12 cellular contexts compared by ENCODE assay signal in the genomic region with DNA sequence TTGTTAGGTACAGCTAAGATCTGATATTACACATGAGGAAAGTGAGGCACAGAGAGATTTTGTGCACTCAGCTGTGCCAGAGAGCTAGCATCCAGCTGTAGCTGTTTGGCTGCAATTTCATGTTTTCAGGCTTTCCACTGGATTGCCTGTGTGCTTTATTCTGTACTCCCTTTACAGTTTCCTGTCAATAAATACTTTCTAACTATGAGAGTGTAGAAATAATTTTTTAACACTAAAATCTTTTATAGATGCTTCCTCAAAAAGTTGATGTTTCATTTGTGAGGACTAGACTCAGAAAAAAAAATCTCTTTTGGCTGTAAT. TPM values are rescaled to one million over a fixed set of nuclear protein-coding genes. Genes with fewer than 3 reads are reported as not detected.
A peak's percentile ranks its signal among the peaks of the same experiment; 100 is the strongest.
DNase-seq lines count a peak whose midpoint lies in the region; ATAC-seq, FAIRE-seq and TF ChIP-seq lines count a peak whose summit lies in the region.
"Had no signal": no experiment of that assay in that cellular context is flagged by ENCODE, and none has a peak within 500 bp of the region (broad histone marks: within the 10 kb centered on the region; RNA-seq: fewer than 3 reads in every experiment).

No MANE protein-coding gene starts in this region.

- peaks cover 3% of the 10 kb centered on the region for H3K27me3 Mint-ChIP-seq in brain
- H3K27me3 Mint-ChIP-seq: activated CD4-positive, alpha-beta memory T cell treated with anti-CD3 and anti-CD28 coated beads, Interleukin-2, amount 10 ng/mL, durations not matched to agents 7 days and 5 days had no signal

- H3K4me1 ChIP-seq in Karpas-422 (ENCODE audit: low read length): peaks cover 58% of the 10 kb centered on the region

- H3K79me2 ChIP-seq in Karpas-422 (ENCODE audit: low read length): peaks cover 86% of the 10 kb centered on the region

- H3K27ac ChIP-seq in Karpas-422 (ENCODE audit: low read length): peak overlapping the region; percentile 85
- H3K27ac ChIP-seq: coronary artery, SJSA1 had no signal

- H3K36me3 Mint-ChIP-seq in brain: peaks cover 30% of the 10 kb centered on the region
- H3K36me3 Mint-ChIP-seq in stimulated activated effector memory CD8-positive, alpha-beta T cell treated with anti-CD3 and anti-CD28 coated beads, Interleukin-12 subunit alpha, Interleukin-12 subunit beta, amount 100 ng/mL, for 72 hours: peaks cover 31% of the 10 kb centered on the region

- H3K36me3 ChIP-seq in Karpas-422 (ENCODE audit: insufficient read depth, low read length): peaks cover 19% of the 10 kb centered on the region

- no peak overlapping the region for H2AFZ ChIP-seq in Karpas-422 (ENCODE audit: low read length)

- no peaks in the 10 kb centered on the region for H4K20me1 ChIP-seq in Karpas-422 (ENCODE audit: insufficient read depth, low read depth, low read length)

- H3K9me3 ChIP-seq in Karpas-422 (ENCODE audit: low read length): no peaks in the 10 kb centered on the region
- H3K9me3 ChIP-seq: SJSA1 had no signal

- FAIRE-seq in D721Med (lab: Jason Lieb, UNC): no peak

- ATAC-seq in stimulated activated effector memory CD8-positive, alpha-beta T cell treated with anti-CD3 and anti-CD28 coated beads, Interleukin-12 subunit alpha, Interleukin-12 subunit beta, amount 100 ng/mL, for 72 hours: no peak
- ATAC-seq: activated T-cell treated with anti-CD3 and anti-CD28 coated beads, Interleukin-2, amount 50 U/mL, for 72 hours had no signal

- H3K4me3 Mint-ChIP-seq in brain: peak overlapping the region in 4 of 5 experiments; percentile 72 to 87 (median 82)
- no peak overlapping the region for H3K4me3 Mint-ChIP-seq in stimulated activated effector memory CD8-positive, alpha-beta T cell treated with anti-CD3 and anti-CD28 coated beads, Interleukin-12 subunit alpha, Interleukin-12 subunit beta, amount 100 ng/mL, for 72 hours
- H3K4me3 Mint-ChIP-seq: activated CD4-positive, alpha-beta memory T cell treated with anti-CD3 and anti-CD28 coated beads, Interleukin-2, amount 10 ng/mL, durations not matched to agents 7 days and 5 days; activated T-cell treated with anti-CD3 and anti-CD28 coated beads, Interleukin-2, amount 50 U/mL, for 72 hours had no signal

- H3K4me3 ChIP-seq in Karpas-422 (ENCODE audit: low read length): peak overlapping the region; percentile 70
- H3K4me3 ChIP-seq: coronary artery, SJSA1 had no signal

- peak overlapping the region; percentile 69 for H3K9ac ChIP-seq in Karpas-422 (ENCODE audit: low read length)

- no peaks in the 10 kb centered on the region for H3K9me3 Mint-ChIP-seq in brain
- H3K9me3 Mint-ChIP-seq in stimulated activated effector memory CD8-positive, alpha-beta T cell treated with anti-CD3 and anti-CD28 coated beads, Interleukin-12 subunit alpha, Interleukin-12 subunit beta, amount 100 ng/mL, for 72 hours: no peaks in the 10 kb centered on the region
- H3K9me3 Mint-ChIP-seq: activated CD4-positive, alpha-beta memory T cell treated with anti-CD3 and anti-CD28 coated beads, Interleukin-2, amount 10 ng/mL, durations not matched to agents 7 days and 5 days; activated T-cell treated with anti-CD3 and anti-CD28 coated beads, Interleukin-2, amount 50 U/mL, for 72 hours had no signal

- H3K27ac Mint-ChIP-seq in brain: peak overlapping the region in 4 of 5 experiments; percentile 91 to 97 (median 96)
- H3K27ac Mint-ChIP-seq in stimulated activated effector memory CD8-positive, alpha-beta T cell treated with anti-CD3 and anti-CD28 coated beads, Interleukin-12 subunit alpha, Interleukin-12 subunit beta, amount 100 ng/mL, for 72 hours: peak overlapping the region; percentile 13
- H3K27ac Mint-ChIP-seq: activated CD4-positive, alpha-beta memory T cell treated with anti-CD3 and anti-CD28 coated beads, Interleukin-2, amount 10 ng/mL, durations not matched to agents 7 days and 5 days; activated T-cell treated with anti-CD3 and anti-CD28 coated beads, Interleukin-2, amount 50 U/mL, for 72 hours had no signal

- TF ChIP-seq CTCF in brain (conservative IDR thresholded peaks at IDR 0.05) (no peak), D721Med (IDR thresholded peaks at IDR 0.05; ENCODE audit: insufficient read depth, missing control alignments) (no peak)

- DNase-seq in Karpas-422 (no peak), medulla oblongata (ENCODE audit: extremely low spot score) (peak; percentile 17), D721Med (ENCODE audit: insufficient read length, low spot score) (no peak), NCI-H510A treated with DMSO at 0.1 percent for 48 hours (lab: John Stamatoyannopoulos, UW) (no peak), cortex of kidney (lab: John Stamatoyannopoulos, UW) (no peak)
- DNase-seq in stimulated activated effector memory CD8-positive, alpha-beta T cell treated with anti-CD3 and anti-CD28 coated beads, Interleukin-12 subunit alpha, Interleukin-12 subunit beta, amount 100 ng/mL, for 72 hours (ENCODE audit: low spot score in 2 of 2): no peak
- DNase-seq: activated CD4-positive, alpha-beta memory T cell treated with anti-CD3 and anti-CD28 coated beads, Interleukin-2, amount 10 ng/mL, durations not matched to agents 7 days and 5 days; activated T-cell treated with anti-CD3 and anti-CD28 coated beads, Interleukin-2, amount 50 U/mL, for 72 hours; stimulated activated CD4-positive, alpha-beta T cell treated with anti-CD3 and anti-CD28 coated beads, Interleukin-1b, Interleukin-23, amount 100 ng/mL, for 48 hours had no signal

- no peaks in the 10 kb centered on the region for H3K9me2 ChIP-seq in Karpas-422 (replicated peaks; ENCODE audit: insufficient read depth, low read length)

- H3K4me1 Mint-ChIP-seq in brain: peaks cover 70% of the 10 kb centered on the region
- H3K4me1 Mint-ChIP-seq in stimulated activated effector memory CD8-positive, alpha-beta T cell treated with anti-CD3 and anti-CD28 coated beads, Interleukin-12 subunit alpha, Interleukin-12 subunit beta, amount 100 ng/mL, for 72 hours: peaks cover 27% of the 10 kb centered on the region

- no peaks in the 10 kb centered on the region for H3K27me3 ChIP-seq in Karpas-422 (ENCODE audit: low read length)
- H3K27me3 ChIP-seq: SJSA1 had no signal

- peak overlapping the region; percentile 94 for H3K4me2 ChIP-seq in Karpas-422 (ENCODE audit: low read depth, low read length, poor library complexity, severe bottlenecking)

RNA-seq across cellular contexts. Expression of gene MAP2K5, which starts 6.0 kb away (rescaled TPM):
- total RNA-seq in Karpas-422 (2014; rRNA removed; shearing (Covaris generic); ENCODE audit: low replicate concordance): 32.0 and 32.1 TPM in 2 replicates
- polyA plus RNA-seq in brain (ENCODE audit: insufficient read depth, low read depth, low replicate concordance): 18.3 TPM

RNA-seq across cellular contexts. Expression of gene C15orf61, which starts 27.6 kb away (rescaled TPM):
- 13.3 and 19.7 TPM in 2 replicates for total RNA-seq in Karpas-422 (2014; rRNA removed; shearing (Covaris generic); ENCODE audit: low replicate concordance)
- polyA plus RNA-seq in brain (ENCODE audit: insufficient read depth, low read depth, low replicate concordance): 3.4 TPM
